1 cellular context compared by ENCODE assay signal in the genomic region with DNA sequence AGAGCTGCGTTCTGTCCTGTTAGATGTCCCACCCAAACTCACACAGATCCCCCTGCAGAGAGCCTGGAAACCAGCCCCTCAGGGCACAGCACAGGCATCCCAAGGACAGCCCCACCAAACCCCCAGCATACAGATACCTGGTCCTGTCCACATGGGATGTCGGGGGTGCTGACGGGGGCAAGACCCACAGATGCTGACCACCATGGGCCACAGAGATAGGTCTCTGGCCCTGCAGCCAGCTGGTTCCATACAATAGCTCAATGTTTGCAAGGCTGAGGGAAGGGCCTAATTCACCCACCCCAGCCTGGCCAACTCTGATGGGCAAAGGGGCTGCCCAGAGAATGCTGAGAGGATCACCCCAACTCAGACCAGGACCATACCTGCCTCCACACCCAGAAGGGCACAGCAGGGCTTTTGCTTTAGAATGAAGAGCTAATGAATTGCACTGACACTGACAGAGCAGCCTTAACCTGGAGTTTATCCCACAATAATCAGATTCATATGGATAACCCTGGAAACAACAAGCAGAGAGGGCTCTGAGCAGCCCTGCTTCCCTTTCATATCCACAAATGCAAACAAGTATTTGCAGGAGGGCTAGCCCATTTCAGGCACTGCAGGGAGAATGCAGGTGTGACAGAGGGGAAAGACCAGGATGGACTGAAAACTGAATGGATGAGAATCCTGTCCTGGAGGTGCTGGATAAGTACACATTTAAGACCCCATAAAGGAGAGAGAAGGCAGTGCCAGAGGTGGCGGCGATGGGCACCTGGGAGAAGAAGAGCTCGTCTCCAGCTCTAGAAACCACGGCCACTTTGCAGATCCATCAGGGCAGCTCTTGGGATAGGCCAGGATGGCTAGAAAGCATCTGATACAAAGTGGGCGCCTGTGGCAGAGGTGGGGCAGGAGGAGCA.
TF ChIP-seq lines count a peak whose summit lies in the region.

No MANE protein-coding gene starts in this region.

TF ChIP-seq in GM23338, 12 proteins besides CTCF, POLR2A, EP300 and RAD21 (continued from another document):
- TF ChIP-seq, protein P1, sequence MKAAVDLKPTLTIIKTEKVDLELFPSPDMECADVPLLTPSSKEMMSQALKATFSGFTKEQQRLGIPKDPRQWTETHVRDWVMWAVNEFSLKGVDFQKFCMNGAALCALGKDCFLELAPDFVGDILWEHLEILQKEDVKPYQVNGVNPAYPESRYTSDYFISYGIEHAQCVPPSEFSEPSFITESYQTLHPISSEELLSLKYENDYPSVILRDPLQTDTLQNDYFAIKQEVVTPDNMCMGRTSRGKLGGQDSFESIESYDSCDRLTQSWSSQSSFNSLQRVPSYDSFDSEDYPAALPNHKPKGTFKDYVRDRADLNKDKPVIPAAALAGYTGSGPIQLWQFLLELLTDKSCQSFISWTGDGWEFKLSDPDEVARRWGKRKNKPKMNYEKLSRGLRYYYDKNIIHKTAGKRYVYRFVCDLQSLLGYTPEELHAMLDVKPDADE (IDR thresholded peaks at IDR 0.05) = no peak
- TF ChIP-seq NANOG (IDR thresholded peaks at IDR 0.05; ENCODE audit: borderline replicate concordance) (no peak), ZNF114 (CRISPR knock-in tag; IDR thresholded peaks at IDR 0.05) (no peak), STAT1 (IDR thresholded peaks at IDR 0.05; ENCODE audit: unreplicated experiment) (no peak)
- TF ChIP-seq, protein P2, sequence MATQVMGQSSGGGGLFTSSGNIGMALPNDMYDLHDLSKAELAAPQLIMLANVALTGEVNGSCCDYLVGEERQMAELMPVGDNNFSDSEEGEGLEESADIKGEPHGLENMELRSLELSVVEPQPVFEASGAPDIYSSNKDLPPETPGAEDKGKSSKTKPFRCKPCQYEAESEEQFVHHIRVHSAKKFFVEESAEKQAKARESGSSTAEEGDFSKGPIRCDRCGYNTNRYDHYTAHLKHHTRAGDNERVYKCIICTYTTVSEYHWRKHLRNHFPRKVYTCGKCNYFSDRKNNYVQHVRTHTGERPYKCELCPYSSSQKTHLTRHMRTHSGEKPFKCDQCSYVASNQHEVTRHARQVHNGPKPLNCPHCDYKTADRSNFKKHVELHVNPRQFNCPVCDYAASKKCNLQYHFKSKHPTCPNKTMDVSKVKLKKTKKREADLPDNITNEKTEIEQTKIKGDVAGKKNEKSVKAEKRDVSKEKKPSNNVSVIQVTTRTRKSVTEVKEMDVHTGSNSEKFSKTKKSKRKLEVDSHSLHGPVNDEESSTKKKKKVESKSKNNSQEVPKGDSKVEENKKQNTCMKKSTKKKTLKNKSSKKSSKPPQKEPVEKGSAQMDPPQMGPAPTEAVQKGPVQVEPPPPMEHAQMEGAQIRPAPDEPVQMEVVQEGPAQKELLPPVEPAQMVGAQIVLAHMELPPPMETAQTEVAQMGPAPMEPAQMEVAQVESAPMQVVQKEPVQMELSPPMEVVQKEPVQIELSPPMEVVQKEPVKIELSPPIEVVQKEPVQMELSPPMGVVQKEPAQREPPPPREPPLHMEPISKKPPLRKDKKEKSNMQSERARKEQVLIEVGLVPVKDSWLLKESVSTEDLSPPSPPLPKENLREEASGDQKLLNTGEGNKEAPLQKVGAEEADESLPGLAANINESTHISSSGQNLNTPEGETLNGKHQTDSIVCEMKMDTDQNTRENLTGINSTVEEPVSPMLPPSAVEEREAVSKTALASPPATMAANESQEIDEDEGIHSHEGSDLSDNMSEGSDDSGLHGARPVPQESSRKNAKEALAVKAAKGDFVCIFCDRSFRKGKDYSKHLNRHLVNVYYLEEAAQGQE (IDR thresholded peaks at IDR 0.05; ENCODE audit: unreplicated experiment) = no peak
- TF ChIP-seq, protein P3, sequence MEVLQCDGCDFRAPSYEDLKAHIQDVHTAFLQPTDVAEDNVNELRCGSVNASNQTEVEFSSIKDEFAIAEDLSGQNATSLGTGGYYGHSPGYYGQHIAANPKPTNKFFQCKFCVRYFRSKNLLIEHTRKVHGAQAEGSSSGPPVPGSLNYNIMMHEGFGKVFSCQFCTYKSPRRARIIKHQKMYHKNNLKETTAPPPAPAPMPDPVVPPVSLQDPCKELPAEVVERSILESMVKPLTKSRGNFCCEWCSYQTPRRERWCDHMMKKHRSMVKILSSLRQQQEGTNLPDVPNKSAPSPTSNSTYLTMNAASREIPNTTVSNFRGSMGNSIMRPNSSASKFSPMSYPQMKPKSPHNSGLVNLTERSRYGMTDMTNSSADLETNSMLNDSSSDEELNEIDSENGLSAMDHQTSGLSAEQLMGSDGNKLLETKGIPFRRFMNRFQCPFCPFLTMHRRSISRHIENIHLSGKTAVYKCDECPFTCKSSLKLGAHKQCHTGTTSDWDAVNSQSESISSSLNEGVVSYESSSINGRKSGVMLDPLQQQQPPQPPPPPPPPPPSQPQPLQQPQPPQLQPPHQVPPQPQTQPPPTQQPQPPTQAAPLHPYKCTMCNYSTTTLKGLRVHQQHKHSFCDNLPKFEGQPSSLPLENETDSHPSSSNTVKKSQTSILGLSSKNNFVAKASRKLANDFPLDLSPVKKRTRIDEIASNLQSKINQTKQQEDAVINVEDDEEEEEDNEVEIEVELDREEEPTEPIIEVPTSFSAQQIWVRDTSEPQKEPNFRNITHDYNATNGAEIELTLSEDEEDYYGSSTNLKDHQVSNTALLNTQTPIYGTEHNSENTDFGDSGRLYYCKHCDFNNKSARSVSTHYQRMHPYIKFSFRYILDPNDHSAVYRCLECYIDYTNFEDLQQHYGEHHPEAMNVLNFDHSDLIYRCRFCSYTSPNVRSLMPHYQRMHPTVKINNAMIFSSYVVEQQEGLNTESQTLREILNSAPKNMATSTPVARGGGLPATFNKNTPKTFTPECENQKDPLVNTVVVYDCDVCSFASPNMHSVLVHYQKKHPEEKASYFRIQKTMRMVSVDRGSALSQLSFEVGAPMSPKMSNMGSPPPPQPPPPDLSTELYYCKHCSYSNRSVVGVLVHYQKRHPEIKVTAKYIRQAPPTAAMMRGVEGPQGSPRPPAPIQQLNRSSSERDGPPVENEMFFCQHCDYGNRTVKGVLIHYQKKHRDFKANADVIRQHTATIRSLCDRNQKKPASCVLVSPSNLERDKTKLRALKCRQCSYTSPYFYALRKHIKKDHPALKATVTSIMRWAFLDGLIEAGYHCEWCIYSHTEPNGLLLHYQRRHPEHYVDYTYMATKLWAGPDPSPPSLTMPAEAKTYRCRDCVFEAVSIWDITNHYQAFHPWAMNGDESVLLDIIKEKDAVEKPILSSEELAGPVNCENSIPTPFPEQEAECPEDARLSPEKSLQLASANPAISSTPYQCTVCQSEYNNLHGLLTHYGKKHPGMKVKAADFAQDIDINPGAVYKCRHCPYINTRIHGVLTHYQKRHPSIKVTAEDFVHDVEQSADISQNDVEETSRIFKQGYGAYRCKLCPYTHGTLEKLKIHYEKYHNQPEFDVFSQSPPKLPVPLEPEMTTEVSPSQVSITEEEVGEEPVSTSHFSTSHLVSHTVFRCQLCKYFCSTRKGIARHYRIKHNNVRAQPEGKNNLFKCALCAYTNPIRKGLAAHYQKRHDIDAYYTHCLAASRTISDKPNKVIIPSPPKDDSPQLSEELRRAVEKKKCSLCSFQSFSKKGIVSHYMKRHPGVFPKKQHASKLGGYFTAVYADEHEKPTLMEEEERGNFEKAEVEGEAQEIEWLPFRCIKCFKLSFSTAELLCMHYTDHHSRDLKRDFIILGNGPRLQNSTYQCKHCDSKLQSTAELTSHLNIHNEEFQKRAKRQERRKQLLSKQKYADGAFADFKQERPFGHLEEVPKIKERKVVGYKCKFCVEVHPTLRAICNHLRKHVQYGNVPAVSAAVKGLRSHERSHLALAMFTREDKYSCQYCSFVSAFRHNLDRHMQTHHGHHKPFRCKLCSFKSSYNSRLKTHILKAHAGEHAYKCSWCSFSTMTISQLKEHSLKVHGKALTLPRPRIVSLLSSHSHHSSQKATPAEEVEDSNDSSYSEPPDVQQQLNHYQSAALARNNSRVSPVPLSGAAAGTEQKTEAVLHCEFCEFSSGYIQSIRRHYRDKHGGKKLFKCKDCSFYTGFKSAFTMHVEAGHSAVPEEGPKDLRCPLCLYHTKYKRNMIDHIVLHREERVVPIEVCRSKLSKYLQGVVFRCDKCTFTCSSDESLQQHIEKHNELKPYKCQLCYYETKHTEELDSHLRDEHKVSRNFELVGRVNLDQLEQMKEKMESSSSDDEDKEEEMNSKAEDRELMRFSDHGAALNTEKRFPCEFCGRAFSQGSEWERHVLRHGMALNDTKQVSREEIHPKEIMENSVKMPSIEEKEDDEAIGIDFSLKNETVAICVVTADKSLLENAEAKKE (CRISPR knock-in tag; IDR thresholded peaks at IDR 0.05) = no peak
